In genomic region chr2:190376591-190377245, GRCh38 we compare ENCODE assay signal across 28 cellular contexts. TPM values are rescaled to one million over a fixed set of nuclear protein-coding genes. Genes with fewer than 3 reads are reported as not detected.
DNase-seq lines count a peak whose midpoint lies in the region; ATAC-seq and TF ChIP-seq lines count a peak whose summit lies in the region.
"Had no signal": no experiment of that assay in that cellular context is flagged by ENCODE, and none has a peak within 500 bp of the region (broad histone marks: within the 10 kb centered on the region; RNA-seq: fewer than 3 reads in every experiment).

No MANE protein-coding gene starts in this region.

- 82% methylated on average over 3 of the region's 3 CpGs for WGBS in esophagus muscularis mucosa

- H3K27me3 ChIP-seq in GM23338 (ENCODE audit: insufficient read depth), result no peaks in the 10 kb centered on the region
- no peaks in the 10 kb centered on the region for H3K27me3 ChIP-seq in SJCRH30
- H3K27me3 ChIP-seq in left lung, result no peaks in the 10 kb centered on the region
- H3K27me3 ChIP-seq in esophagus muscularis mucosa, result no peaks in the 10 kb centered on the region
- H3K27me3 ChIP-seq: BE2C had no signal

- H3K9me3 Mint-ChIP-seq in GM23338, result no peaks in the 10 kb centered on the region
- H3K9me3 Mint-ChIP-seq: CD8-positive, alpha-beta memory T cell; T-helper 1 cell treated with Interleukin-12 subunit alpha and Interleukin-12 subunit beta and Interleukin-4 antibody, amounts not matched to agents 30 μg/mL and 1 μg/mL, for 36 hours had no signal

- TF ChIP-seq POLR2A in esophagus muscularis mucosa (IDR thresholded peaks at IDR 0.05; ENCODE audit: low read depth), result no peak

- TF ChIP-seq EP300 in esophagus muscularis mucosa (IDR thresholded peaks at IDR 0.05), result no peak

- no peaks in the 10 kb centered on the region for H3K79me2 ChIP-seq in GM23338 (replicated peaks; ENCODE audit: insufficient read depth)

- peaks cover 4% of the 10 kb centered on the region for H3K27me3 Mint-ChIP-seq in GM23338 (ENCODE audit: insufficient read depth, low read depth, poor library complexity)

- intact Hi-C loops in left lung (cut with DNase I), result no loop called here
- intact Hi-C loops in esophagus muscularis mucosa (cut with DNase I), result no loop called here

- H4K20me1 ChIP-seq in GM23338 (replicated peaks; ENCODE audit: insufficient read depth), result no peaks in the 10 kb centered on the region

- H3K4me3 Mint-ChIP-seq in GM23338, result no peak overlapping the region
- H3K4me3 Mint-ChIP-seq: CD14-positive monocyte; CD8-positive, alpha-beta memory T cell; T-helper 1 cell treated with Interleukin-12 subunit alpha and Interleukin-12 subunit beta and Interleukin-4 antibody, amounts not matched to agents 30 μg/mL and 1 μg/mL, for 36 hours had no signal

- DNase-seq in GM23338 (ENCODE audit: low spot score) (no peak), NCI-H2196 (lab: John Stamatoyannopoulos, UW; ENCODE audit: unreplicated experiment) (peak; percentile 54), SJCRH30 (peak; percentile 69 to 96), left lung (no peak), esophagus muscularis mucosa (ENCODE audit: extremely low spot score) (no peak), NCI-H1436 treated with DMSO at 0.1 percent for 48 hours (lab: John Stamatoyannopoulos, UW) (no peak), GM13977 (ENCODE audit: low spot score) (no peak)
- no peak for DNase-seq in activated T-cell treated with anti-CD3 and anti-CD28 coated beads, Interleukin-2, amount 50 U/mL, for 48 hours
- DNase-seq: ACHN; BE2C; CD8-positive, alpha-beta memory T cell; DMS 273 treated with DMSO at 0.1 percent for 48 hours; DND-41; H7; Kasumi-1; MV-4-11; NCI-H1105; NCI-H1694 treated with DMSO at 0.1 percent for 48 hours; NCI-H2171; NCI-H446 treated with DMSO at 0.1 percent for 48 hours; NCI-H526; SIG-M5; SK-N-SH; SW 1271 had no signal

- 0 out of 2 replicates have a peak, but pooled peaks cover 3% of the 10 kb centered on the region for H3K9me3 ChIP-seq in SJCRH30 (replicated peaks)
- H3K9me3 ChIP-seq in left lung, result no peaks in the 10 kb centered on the region
- H3K9me3 ChIP-seq in esophagus muscularis mucosa, result no peaks in the 10 kb centered on the region
- H3K9me3 ChIP-seq: BE2C, SK-N-SH had no signal

- no peak overlapping the region for H3K4me3 ChIP-seq in GM23338
- no peak overlapping the region for H3K4me3 ChIP-seq in SJCRH30
- no peak overlapping the region for H3K4me3 ChIP-seq in left lung
- no peak overlapping the region for H3K4me3 ChIP-seq in esophagus muscularis mucosa
- H3K4me3 ChIP-seq: K562 had no signal

- no peaks in the 10 kb centered on the region for H3K9me2 ChIP-seq in GM23338 (ENCODE audit: insufficient read depth)
- H3K9me2 ChIP-seq: SK-N-SH had no signal

- in situ Hi-C loops in GM13977 (cut with MboI; ENCODE audit: low pct_unique_long_range_greater_than_20kb, low sequenced_read_pairs, unreplicated experiment), result loop anchor here (10.0 kb wide), 1 partner anchor 292 kb away; no protein-coding TSS in a partner anchor

- H3K36me3 ChIP-seq in GM23338 (ENCODE audit: insufficient read depth) (no peaks in the 10 kb centered on the region), SJCRH30 (no peaks in the 10 kb centered on the region), left lung (no peaks in the 10 kb centered on the region), esophagus muscularis mucosa (peaks cover 0 to under 1% (median 0%) of the 10 kb centered on the region in 4 donors)
- H3K36me3 ChIP-seq: BE2C had no signal

- H3K4me2 ChIP-seq in GM23338, result no peak overlapping the region
- H3K4me2 ChIP-seq: SK-N-SH had no signal

- no peaks in the 10 kb centered on the region for H3F3A ChIP-seq in GM23338 (replicated peaks; ENCODE audit: low read depth)

- ATAC-seq in GM23338 (no peak), left lung (peak; percentile 9)
- ATAC-seq: K562 had no signal

- H3K27ac ChIP-seq in GM23338 (ENCODE audit: low read depth) (no peak overlapping the region), SJCRH30 (peak overlapping the region; percentile 64), left lung (no peak overlapping the region), esophagus muscularis mucosa (replicated peaks in 1 of 4) (no peak overlapping the region)

- H3K4me1 Mint-ChIP-seq in GM23338, result peaks cover 2% of the 10 kb centered on the region; the same call in 1 of the 3 replicates

- 0 out of 2 replicates have a peak overlapping the region, but pooled peaks have one; percentile 3 for H2AFZ ChIP-seq in GM23338

- no peak for TF ChIP-seq CTCF in GM23338 (conservative IDR thresholded peaks at IDR 0.05; ENCODE audit: low read depth in 2 of 2)
- no peak for TF ChIP-seq CTCF in left lung (IDR thresholded peaks at IDR 0.05)
- no peak for TF ChIP-seq CTCF in esophagus muscularis mucosa (IDR thresholded peaks at IDR 0.05)
- no peak for TF ChIP-seq CTCF in GM13977 (IDR thresholded peaks at IDR 0.05; ENCODE audit: extremely low read depth, insufficient read depth, missing control alignments)

- no peak overlapping the region for H3K27ac Mint-ChIP-seq in GM23338
- H3K27ac Mint-ChIP-seq: CD14-positive monocyte; CD8-positive, alpha-beta memory T cell; T-helper 1 cell treated with Interleukin-12 subunit alpha and Interleukin-12 subunit beta and Interleukin-4 antibody, amounts not matched to agents 30 μg/mL and 1 μg/mL, for 36 hours had no signal

- H3K4me1 ChIP-seq in GM23338 (ENCODE audit: insufficient read depth) (peaks cover 7% of the 10 kb centered on the region; the same call in 1 of the 2 replicates), SJCRH30 (peaks cover 37% of the 10 kb centered on the region), left lung (no peaks in the 10 kb centered on the region), esophagus muscularis mucosa (peaks cover 0 to 9% (median 6%) of the 10 kb centered on the region in 4 donors)

- H3K36me3 Mint-ChIP-seq in GM23338 (ENCODE audit: low read depth), result no peaks in the 10 kb centered on the region
- H3K36me3 Mint-ChIP-seq: CD14-positive monocyte; CD8-positive, alpha-beta memory T cell had no signal

TF ChIP-seq in GM23338, 12 proteins besides CTCF, POLR2A, EP300 and RAD21 (continues in another document):
- no peak for TF ChIP-seq NANOG (IDR thresholded peaks at IDR 0.05; ENCODE audit: borderline replicate concordance)
- TF ChIP-seq JUNB (IDR thresholded peaks at IDR 0.05; ENCODE audit: unreplicated experiment), result no peak
- TF ChIP-seq ZNF114 (CRISPR knock-in tag; IDR thresholded peaks at IDR 0.05), result no peak
- TF ChIP-seq ETS1 (IDR thresholded peaks at IDR 0.05), result no peak
- no peak for TF ChIP-seq REST (IDR thresholded peaks at IDR 0.05; ENCODE audit: unreplicated experiment)
- no peak for TF ChIP-seq CREB1 (CRISPR knock-in tag; IDR thresholded peaks at IDR 0.05; ENCODE audit: low read depth)
- no peak for TF ChIP-seq EZH2phosphoT487 (IDR thresholded peaks at IDR 0.05; ENCODE audit: unreplicated experiment)

RNA-seq across cellular contexts. Expression of gene MFSD6, which starts 31.4 kb away (rescaled TPM):
- 9.6 and 15.8 TPM in 2 replicates for total RNA-seq in GM23338 (2014; rRNA removed; shearing (Covaris generic))
- polyA plus RNA-seq in GM23338 (2016; fragmentation: Nextera tagmentation; extraction: Ambion mirVana), result 2.3 and 3.1 TPM in 2 replicates
- total RNA-seq in SJCRH30 (2014; rRNA removed; shearing (Covaris generic)), result 14.4 TPM in 2 replicates
- total RNA-seq in left lung (10 to 100 TPM; 38.2 to 46.6 TPM), esophagus muscularis mucosa (100 to 1,000 TPM; 145 to 180 (median 163) TPM)

RNA-seq across cellular contexts. Expression of gene INPP1, which starts 33.3 kb away (rescaled TPM):
- total RNA-seq in GM23338 (2014; rRNA removed; shearing (Covaris generic)), result 0.31 and 6.5 TPM in 2 replicates
- 1.9 and 2.6 TPM in 2 replicates for polyA plus RNA-seq in GM23338 (2016; fragmentation: Nextera tagmentation; extraction: Ambion mirVana)
- total RNA-seq in SJCRH30 (2014; rRNA removed; shearing (Covaris generic)), result 27.2 and 35.0 TPM in 2 replicates
- total RNA-seq in left lung (10 to 100 TPM; 21.0 to 25.0 TPM), esophagus muscularis mucosa (10 to 100 TPM; 17.1 to 23.6 (median 21.0) TPM)
- total RNA-seq: OCI-LY7 had no signal

RNA-seq across cellular contexts. Expression of gene HIBCH, which starts 57.1 kb away (rescaled TPM):
- total RNA-seq in GM23338 (2014; rRNA removed; shearing (Covaris generic)), result 25.7 and 25.8 TPM in 2 replicates
- polyA plus RNA-seq in GM23338 (2016; fragmentation: Nextera tagmentation; extraction: Ambion mirVana), result 37.7 and 42.3 TPM in 2 replicates
- total RNA-seq in SJCRH30 (2014; rRNA removed; shearing (Covaris generic)), result 58.7 and 70.9 TPM in 2 replicates
- 10 to 100 TPM; 31.8 to 32.9 TPM for total RNA-seq in left lung
- total RNA-seq in esophagus muscularis mucosa, result 10 to 100 TPM; 12.3 to 20.2 (median 15.5) TPM

Comparison
In these comparisons a context has a peak if more than half of its experiments do, and no peak if none do; other contexts are left out.
1. DNase-seq: peak in NCI-H2196 (single experiment) and SJCRH30 (2 of 2); none in GM23338 (single experiment), left lung (0 of 2), esophagus muscularis mucosa (single experiment), NCI-H1436 treated with DMSO at 0.1 percent for 48 hours (single experiment), activated T-cell treated with anti-CD3 and anti-CD28 coated beads, Interleukin-2, amount 50 U/mL, for 48 hours (0 of 2) and GM13977 (single experiment).